In genomic region chr4:59039046-59039445, GRCh38 we compare ENCODE assay signal across 34 cellular contexts.
"Had no signal": no experiment of that assay in that cellular context is flagged by ENCODE, and none has a peak within 500 bp of the region (broad histone marks: within the 10 kb centered on the region; RNA-seq: fewer than 3 reads in every experiment).

No MANE protein-coding gene starts in this region.

- DNase-seq: Karpas-422, Kasumi-1, MG63, MM.1S, MV-4-11, NCI-H1048, NCI-H1092, NCI-H1092 treated with DMSO at 0.1 percent for 48 hours, NCI-H1105, NCI-H1105 treated with DMSO at 0.1 percent for 48 hours, NCI-H1417, NCI-H1417 treated with DMSO at 0.1 percent for 48 hours, NCI-H1436, NCI-H1436 treated with DMSO at 0.1 percent for 48 hours, NCI-H146, NCI-H1694, NCI-H1694 treated with DMSO at 0.1 percent for 48 hours, NCI-H187, NCI-H187 treated with DMSO at 0.1 percent for 48 hours, NCI-H1930, NCI-H2029, NCI-H2029 treated with DMSO at 0.1 percent for 48 hours, NCI-H2081, NCI-H2081 treated with DMSO at 0.1 percent for 48 hours, NCI-H2107, NCI-H2171, NCI-H2171 treated with DMSO at 0.1 percent for 48 hours, NCI-H2227 treated with DMSO at 0.1 percent for 48 hours, NCI-H226, NCI-H345, NCI-H446, NCI-H446 treated with DMSO at 0.1 percent for 48 hours, NCI-H510A, NCI-H510A treated with DMSO at 0.1 percent for 48 hours had no signal

- H3K27me3 ChIP-seq: MG63 had no signal

- H3K36me3 ChIP-seq: MG63 had no signal

- H3K4me3 ChIP-seq: MG63 had no signal

- H3K9me3 ChIP-seq: MG63 had no signal
